Comparison of ENCODE assay signal across 9 cellular contexts in the genomic region with DNA sequence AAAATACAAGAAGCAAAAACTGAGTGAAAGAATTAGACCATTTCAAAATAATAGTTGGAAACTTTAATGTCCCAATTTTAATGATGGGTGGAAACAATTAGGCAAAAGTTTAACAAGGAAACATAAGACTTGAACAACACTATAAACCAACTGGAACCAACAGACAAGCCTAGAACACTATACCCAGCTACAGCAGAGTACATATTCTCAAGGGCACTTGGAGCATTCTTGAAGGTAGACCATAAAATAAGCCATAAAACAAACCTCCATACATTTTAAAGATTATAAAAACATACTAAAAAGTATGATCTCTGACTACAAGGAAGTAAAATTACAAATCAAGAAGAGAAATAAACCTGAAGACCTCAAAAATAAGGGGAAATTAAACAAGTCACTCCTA.
"Had no signal": no experiment of that assay in that cellular context is flagged by ENCODE, and none has a peak within 500 bp of the region (broad histone marks: within the 10 kb centered on the region; RNA-seq: fewer than 3 reads in every experiment).

No MANE protein-coding gene starts in this region.

- H3K9me3 ChIP-seq: HAP-1 had no signal

- DNase-seq: GM23248, GOT3, H7, HFFc6 had no signal

- H3K4me1 Mint-ChIP-seq: IgD-negative memory B cell had no signal

- H3K36me3 Mint-ChIP-seq: IgD-negative memory B cell had no signal

- H3K27ac ChIP-seq: GM23248, HL-60 had no signal

- H3K36me3 ChIP-seq: HAP-1 had no signal

- ATAC-seq: HCT116, HepG2 had no signal

- FAIRE-seq: HepG2 had no signal

- H3K27me3 Mint-ChIP-seq: IgD-negative memory B cell had no signal

- H3K9ac ChIP-seq: GM23248 had no signal

- H3K27ac Mint-ChIP-seq: HFFc6, IgD-negative memory B cell had no signal

- H3K4me1 ChIP-seq: HAP-1 had no signal

- H3K4me3 Mint-ChIP-seq: HFFc6, IgD-negative memory B cell had no signal

- H3K4me3 ChIP-seq: GM23248, HAP-1 had no signal
